In genomic region chr18:35458677-35459441, GRCh38 we compare ENCODE assay signal across 1 cellular context.
TF ChIP-seq lines count a peak whose summit lies in the region.

No MANE protein-coding gene starts in this region.

TF ChIP-seq in HepG2, 621 proteins besides CTCF, POLR2A, EP300 and RAD21 (continued from another document and continues in another):
- TF ChIP-seq KIAA2018 (CRISPR knock-in tag; IDR thresholded peaks at IDR 0.05; ENCODE audit: borderline replicate concordance) (no peak), ZNF431 (CRISPR knock-in tag; IDR thresholded peaks at IDR 0.05; ENCODE audit: borderline replicate concordance, low read depth) (no peak; the same call in 1 of the 2 replicates), ZNF746 (CRISPR knock-in tag; IDR thresholded peaks at IDR 0.05) (no peak), DRAP1 (CRISPR knock-in tag; IDR thresholded peaks at IDR 0.05) (0 out of 2 replicates have a peak, but pooled peaks have one; percentile 29), KLF16 (CRISPR knock-in tag; IDR thresholded peaks at IDR 0.05) (no peak), YEATS4 (CRISPR knock-in tag; IDR thresholded peaks at IDR 0.05; ENCODE audit: borderline replicate concordance) (peak; percentile 43; the same call in 1 of the 2 replicates), ZNF792 (CRISPR knock-in tag; IDR thresholded peaks at IDR 0.05) (peak; percentile 92), PAWR (CRISPR knock-in tag; IDR thresholded peaks at IDR 0.05; ENCODE audit: borderline replicate concordance) (no peak), ZNF251 (CRISPR knock-in tag; IDR thresholded peaks at IDR 0.05) (no peak), HNRNPH1 (optimal IDR thresholded peaks at IDR 0.05; ENCODE audit: low read depth, low read length) (no peak), ARID3A (IDR thresholded peaks at IDR 0.05; ENCODE audit: low read depth, low read length) (no peak), CERS6 (CRISPR knock-in tag; IDR thresholded peaks at IDR 0.05) (no peak), ZNF781 (CRISPR knock-in tag; IDR thresholded peaks at IDR 0.05; ENCODE audit: borderline replicate concordance, not compliant biosample characterization) (no peak), ZNF788 (CRISPR knock-in tag; IDR thresholded peaks at IDR 0.05; ENCODE audit: borderline replicate concordance) (peak; percentile 78; the same call in 1 of the 2 replicates), ZMYM3 (CRISPR knock-in tag; IDR thresholded peaks at IDR 0.05) (peak; percentile 88), MAFF (IDR thresholded peaks at IDR 0.05; ENCODE audit: low read depth, low read length) (no peak; the same call in 1 of the 2 replicates), HNRNPL (IDR thresholded peaks at IDR 0.05; ENCODE audit: low read depth, low read length) (0 out of 2 replicates have a peak, but pooled peaks have one; percentile 52), ZNF713 (CRISPR knock-in tag; IDR thresholded peaks at IDR 0.05) (peak; percentile 70; the same call in 1 of the 2 replicates), SP5 (CRISPR knock-in tag; IDR thresholded peaks at IDR 0.05; ENCODE audit: borderline replicate concordance, low read depth) (no peak), HNF4A (CRISPR knock-in tag; IDR thresholded peaks at IDR 0.05) (peak; percentile 87), ZNF207 (IDR thresholded peaks at IDR 0.05; ENCODE audit: borderline replicate concordance) (no peak), ATF7-NPFF (CRISPR knock-in tag; IDR thresholded peaks at IDR 0.05; ENCODE audit: low read depth) (no peak), ZNF280D (CRISPR knock-in tag; IDR thresholded peaks at IDR 0.05) (no peak), PREB (CRISPR knock-in tag; IDR thresholded peaks at IDR 0.05) (no peak), XRCC5 (optimal IDR thresholded peaks at IDR 0.05; ENCODE audit: low read length) (peak; percentile 71), ZNF296 (CRISPR knock-in tag; conservative IDR thresholded peaks at IDR 0.05) (0 out of 2 replicates have a peak, but pooled peaks have one; percentile 37), KDM5A (IDR thresholded peaks at IDR 0.05; ENCODE audit: borderline replicate concordance, low read length) (no peak), CENPBD1 (CRISPR knock-in tag; IDR thresholded peaks at IDR 0.05; ENCODE audit: borderline replicate concordance, low read depth) (no peak), FOXP1 (IDR thresholded peaks at IDR 0.05) (no peak), FOXP1 (CRISPR knock-in tag; IDR thresholded peaks at IDR 0.05) (no peak), PHF8 (CRISPR knock-in tag; IDR thresholded peaks at IDR 0.05) (0 out of 2 replicates have a peak, but pooled peaks have one; percentile 39), MTA1 (CRISPR knock-in tag; IDR thresholded peaks at IDR 0.05; ENCODE audit: borderline replicate concordance) (peak; percentile 78; the same call in 1 of the 2 replicates), ZNF614 (CRISPR knock-in tag; IDR thresholded peaks at IDR 0.05; ENCODE audit: borderline replicate concordance) (peak; percentile 79; the same call in 1 of the 2 replicates), ZBTB34 (CRISPR knock-in tag; IDR thresholded peaks at IDR 0.05) (no peak), TAF1 (CRISPR knock-in tag; IDR thresholded peaks at IDR 0.05) (no peak), ZNF607 (CRISPR knock-in tag; IDR thresholded peaks at IDR 0.05; ENCODE audit: borderline replicate concordance) (no peak), ADNP (CRISPR knock-in tag; IDR thresholded peaks at IDR 0.05) (no peak), ZNF576 (CRISPR knock-in tag; IDR thresholded peaks at IDR 0.05) (no peak)
